ENCODE assay signal across 11 cellular contexts in genomic region chrX:2767631-2768455, GRCh38. TPM values are rescaled to one million over a fixed set of nuclear protein-coding genes. Genes with fewer than 3 reads are reported as not detected.
DNase-seq lines count a peak whose midpoint lies in the region; ATAC-seq and TF ChIP-seq lines count a peak whose summit lies in the region.
"Had no signal": no experiment of that assay in that cellular context is flagged by ENCODE, and none has a peak within 500 bp of the region (broad histone marks: within the 10 kb centered on the region; RNA-seq: fewer than 3 reads in every experiment).

No MANE protein-coding gene starts in this region.

- H3K4me1 ChIP-seq in NT2/D1 (ENCODE audit: insufficient read depth, insufficient read length) = peaks cover 5% of the 10 kb centered on the region
- H3K4me1 ChIP-seq in prostate gland (replicated peaks) = no peaks in the 10 kb centered on the region
- H3K4me1 ChIP-seq: pancreas had no signal

- DNase-seq in ELF-1 (ENCODE audit: low read depth, low spot score) (peak; percentile 92), NT2/D1 (ENCODE audit: low read depth, low spot score) (peak; percentile 36), fibroblast of the aortic adventitia (ENCODE audit: low read depth) (peak; percentile 83), retina (peak; percentile 22), prostate gland (ENCODE audit: low spot score) (no peak), SKM-1 treated with dmso at 0.1 percent for 144 hours (lab: John Stamatoyannopoulos, UW; ENCODE audit: unreplicated experiment) (no peak)
- no peak for DNase-seq in activated CD4-positive, alpha-beta T cell treated with anti-CD3 and anti-CD28 coated beads for 4 hours
- DNase-seq: activated T-cell treated with anti-CD3 and anti-CD28 coated beads, Interleukin-2, amount 50 U/mL, for 1 hour had no signal

- no peak for TF ChIP-seq POLR2A in prostate gland (IDR thresholded peaks at IDR 0.05)

- no peak overlapping the region for H3K4me3 ChIP-seq in NT2/D1 (ENCODE audit: insufficient read length, low read depth)
- H3K4me3 ChIP-seq in fibroblast of the aortic adventitia (ENCODE audit: low read depth, low read length) = no peak overlapping the region
- H3K4me3 ChIP-seq in prostate gland = no peak overlapping the region
- H3K4me3 ChIP-seq: pancreas had no signal

- H3K9ac ChIP-seq in NT2/D1 (ENCODE audit: insufficient read length, low read depth) = no peak overlapping the region

- H3K36me3 ChIP-seq in NT2/D1 (ENCODE audit: insufficient read depth, insufficient read length, low read length) (no peaks in the 10 kb centered on the region), prostate gland (no peaks in the 10 kb centered on the region)
- H3K36me3 ChIP-seq: pancreas had no signal

- H3K9me3 ChIP-seq in NT2/D1 (ENCODE audit: insufficient read depth, low read length) (no peaks in the 10 kb centered on the region), prostate gland (no peaks in the 10 kb centered on the region)
- H3K9me3 ChIP-seq: pancreas had no signal

- no peak overlapping the region for H3K27ac ChIP-seq in prostate gland
- H3K27ac ChIP-seq: epithelial cell of prostate, pancreas had no signal

- ATAC-seq in GM18861 (IDR thresholded peaks at IDR 0.05; ENCODE audit: unreplicated experiment) = no peak

- intact Hi-C loops in prostate gland (cut with DNase I) = no loop called here

- no peak for TF ChIP-seq CTCF in fibroblast of the aortic adventitia (IDR thresholded peaks at IDR 0.05; ENCODE audit: insufficient read depth, low read length)
- TF ChIP-seq CTCF in prostate gland (IDR thresholded peaks at IDR 0.05) = no peak

- H3K27me3 ChIP-seq in NT2/D1 (ENCODE audit: insufficient read depth, insufficient read length) (no peaks in the 10 kb centered on the region), prostate gland (replicated peaks; ENCODE audit: insufficient read depth) (no peaks in the 10 kb centered on the region)
- H3K27me3 ChIP-seq: pancreas had no signal

- 53% methylated on average over 25 of the region's 25 CpGs for WGBS in prostate gland

RNA-seq across cellular contexts. Expression of gene XG, which starts 16.0 kb away (rescaled TPM):
- total RNA-seq in fibroblast of the aortic adventitia (ENCODE audit: low replicate concordance) (13.8 and 50.4 TPM in 2 replicates), prostate gland (1 to 10 TPM; 2.5 to 6.9 TPM)

Comparison
In these comparisons a context has a peak if more than half of its experiments do, and no peak if none do; other contexts are left out.
1. DNase-seq: peak in ELF-1 (single experiment), NT2/D1 (single experiment), fibroblast of the aortic adventitia (single experiment) and retina (single experiment); none in prostate gland (single experiment), activated CD4-positive, alpha-beta T cell treated with anti-CD3 and anti-CD28 coated beads for 4 hours (0 of 2) and SKM-1 treated with dmso at 0.1 percent for 144 hours (single experiment).